29 cellular contexts compared by ENCODE assay signal in the genomic region with DNA sequence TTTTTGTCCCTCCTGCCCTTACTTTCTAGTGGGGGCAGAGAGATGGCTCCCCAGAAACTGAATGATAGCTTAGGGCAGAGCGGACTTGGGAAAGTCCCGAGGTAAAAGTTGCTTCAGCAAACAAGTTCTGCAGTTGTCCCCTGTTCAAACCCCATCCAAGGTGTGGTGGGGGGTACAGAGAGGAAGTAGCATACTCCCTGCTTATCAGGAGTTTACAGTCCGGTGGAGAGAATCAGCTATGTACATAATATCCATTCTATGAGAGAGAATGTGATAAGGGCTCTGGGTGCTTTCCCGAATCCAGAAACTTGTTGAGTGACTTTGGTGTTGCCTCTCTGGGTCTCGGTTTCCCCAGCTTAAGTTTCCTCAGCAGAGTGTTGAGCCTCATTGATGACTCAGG.
"Had no signal": no experiment of that assay in that cellular context is flagged by ENCODE, and none has a peak within 500 bp of the region (broad histone marks: within the 10 kb centered on the region; RNA-seq: fewer than 3 reads in every experiment).

No MANE protein-coding gene starts in this region.

- H3K27ac ChIP-seq: left lung, pancreas, prostate gland, spleen, suprapubic skin, thoracic aorta, tibial artery, upper lobe of right lung had no signal

- H3K4me3 Mint-ChIP-seq: immature natural killer cell; mesothelial cell of epicardium; naive B cell; natural killer cell; nephron progenitor cell; stimulated activated effector memory CD8-positive, alpha-beta T cell treated with anti-CD3 and anti-CD28 coated beads, Interleukin-12 subunit alpha, Interleukin-12 subunit beta, amount 100 ng/mL, for 72 hours; stimulated activated naive CD8-positive, alpha-beta T cell treated with anti-CD3 and anti-CD28 coated beads, Interleukin-15, Interleukin-2, amounts not matched to agents 100 ng/mL and 50 ng/mL, for 24 hours had no signal

- H3K4me3 ChIP-seq: left lung, lung, pancreas, prostate gland, spleen, suprapubic skin, thoracic aorta, tibial artery, upper lobe of right lung had no signal

- H3K4me1 ChIP-seq: left lung, pancreas, prostate gland, spleen, suprapubic skin, tibial artery, upper lobe of right lung had no signal

- H3K27ac Mint-ChIP-seq: immature natural killer cell; mesothelial cell of epicardium; naive B cell; natural killer cell; nephron progenitor cell; stimulated activated effector memory CD8-positive, alpha-beta T cell treated with anti-CD3 and anti-CD28 coated beads, Interleukin-12 subunit alpha, Interleukin-12 subunit beta, amount 100 ng/mL, for 72 hours; stimulated activated naive CD8-positive, alpha-beta T cell treated with anti-CD3 and anti-CD28 coated beads, Interleukin-15, Interleukin-2, amounts not matched to agents 100 ng/mL and 50 ng/mL, for 24 hours had no signal

- H3K4me1 Mint-ChIP-seq: immature natural killer cell; mesothelial cell of epicardium; naive B cell; natural killer cell; stimulated activated effector memory CD8-positive, alpha-beta T cell treated with anti-CD3 and anti-CD28 coated beads, Interleukin-12 subunit alpha, Interleukin-12 subunit beta, amount 100 ng/mL, for 72 hours had no signal

- H3K9me3 Mint-ChIP-seq: immature natural killer cell; mesothelial cell of epicardium; natural killer cell; nephron progenitor cell; stimulated activated effector memory CD8-positive, alpha-beta T cell treated with anti-CD3 and anti-CD28 coated beads, Interleukin-12 subunit alpha, Interleukin-12 subunit beta, amount 100 ng/mL, for 72 hours; stimulated activated naive CD8-positive, alpha-beta T cell treated with anti-CD3 and anti-CD28 coated beads, Interleukin-15, Interleukin-2, amounts not matched to agents 100 ng/mL and 50 ng/mL, for 24 hours had no signal

- H3K36me3 Mint-ChIP-seq: immature natural killer cell; mesothelial cell of epicardium; naive B cell; natural killer cell; stimulated activated effector memory CD8-positive, alpha-beta T cell treated with anti-CD3 and anti-CD28 coated beads, Interleukin-12 subunit alpha, Interleukin-12 subunit beta, amount 100 ng/mL, for 72 hours had no signal

- H3K27me3 ChIP-seq: upper lobe of right lung had no signal

- ATAC-seq: left colon; left lung; natural killer cell; pancreas; right cardiac atrium; sciatic nerve; stimulated activated effector memory CD8-positive, alpha-beta T cell treated with anti-CD3 and anti-CD28 coated beads, Interleukin-12 subunit alpha, Interleukin-12 subunit beta, amount 100 ng/mL, for 72 hours had no signal

- H3K9me3 ChIP-seq: left lung, pancreas, prostate gland, spleen, suprapubic skin, thoracic aorta, tibial artery, upper lobe of right lung had no signal

- DNase-seq: hippocampal formation; immature natural killer cell; kidney; left colon; left lung; mesendoderm; naive B cell; natural killer cell; nephron progenitor cell; nucleus accumbens; pancreas; posterior cingulate gyrus; retina; right cardiac atrium; small intestine; spleen; stimulated activated CD4-positive, alpha-beta T cell treated with anti-CD3 and anti-CD28 coated beads, Interleukin-4, amount 100 ng/mL, for 24 hours; stimulated activated naive CD4-positive, alpha-beta T cell; tibial artery; trophoblast cell; upper lobe of right lung had no signal

- H3K36me3 ChIP-seq: left lung, pancreas, prostate gland, spleen, suprapubic skin, thoracic aorta, tibial artery, upper lobe of right lung had no signal
